10 cellular contexts compared by ENCODE assay signal in the genomic region with DNA sequence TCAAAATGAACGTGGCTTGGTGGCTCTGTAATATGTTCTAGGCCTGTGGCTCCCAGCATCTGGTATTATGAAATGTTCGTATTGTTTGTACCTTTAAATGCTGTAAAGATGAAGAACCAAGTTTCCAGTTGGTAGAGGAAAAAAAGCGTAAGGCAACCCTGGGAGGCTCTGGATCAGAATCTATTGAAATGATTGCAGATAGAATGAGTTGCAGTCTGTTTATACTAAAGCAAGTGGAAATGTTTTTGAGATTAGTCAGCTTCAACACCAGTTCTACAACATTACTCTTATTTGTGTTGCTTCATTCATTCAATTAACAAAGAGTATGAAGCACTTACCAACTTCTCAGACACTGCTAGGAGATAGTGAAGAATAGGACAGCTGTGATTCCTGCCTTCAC. TPM values are rescaled to one million over a fixed set of nuclear protein-coding genes. Genes with fewer than 3 reads are reported as not detected.
DNase-seq lines count a peak whose midpoint lies in the region; FAIRE-seq and TF ChIP-seq lines count a peak whose summit lies in the region.
"Had no signal": no experiment of that assay in that cellular context is flagged by ENCODE, and none has a peak within 500 bp of the region (broad histone marks: within the 10 kb centered on the region; RNA-seq: fewer than 3 reads in every experiment).

No MANE protein-coding gene starts in this region.

- DNase-seq in A673 (ENCODE audit: low spot score), result peak; percentile 1
- peak; percentile 69 for DNase-seq in HFFc6
- DNase-seq in cardiac fibroblast (ENCODE audit: low read depth in 2 of 2), result peak; percentile 75 to 84
- DNase-seq in urothelium cell line (ENCODE audit: low spot score), result no peak
- DNase-seq in H7, result no peak
- no peak for DNase-seq in NCI-H2029 treated with DMSO at 0.1 percent for 48 hours (lab: John Stamatoyannopoulos, UW)
- no peak for DNase-seq in NCI-H2171 (lab: John Stamatoyannopoulos, UW)
- DNase-seq: GDM1, NCI-H187 had no signal

- H3K4me3 ChIP-seq in A673 (ENCODE audit: low read depth, low read length, poor library complexity, severe bottlenecking) (no peak overlapping the region), cardiac fibroblast (replicated peaks in 1 of 2; ENCODE audit: low read depth in 2 of 2, low read length in 2 of 2) (no peak overlapping the region), mucosa of stomach (ENCODE audit: low read length) (no peak overlapping the region), H7 (ENCODE audit: insufficient read depth, low read depth, low read length) (no peak overlapping the region)

- POLR2A ChIA-PET in A673 (lab: Charles Lee; ENCODE audit: low non-redundant PET), result no interaction called here

- CTCF ChIA-PET in A673 (lab: Charles Lee), result no interaction called here

- H3K9ac ChIP-seq in mucosa of stomach (ENCODE audit: low read length), result peak overlapping the region; percentile 10

- peak overlapping the region; percentile 63 for H3K27ac Mint-ChIP-seq in HFFc6

- TF ChIP-seq CTCF in A673 (conservative IDR thresholded peaks at IDR 0.05; ENCODE audit: low read depth, low read length) (no peak), HFFc6 (IDR thresholded peaks at IDR 0.05) (no peak), cardiac fibroblast (IDR thresholded peaks at IDR 0.05; ENCODE audit: low read depth, low read length) (no peak)

- no TSS peak for BruUV-seq in A673 (replicated peaks; lab: Mats Ljungman, UMichigan)

- H3K9me3 ChIP-seq in A673 (ENCODE audit: low read depth, low read length, poor library complexity, severe bottlenecking), result no peaks in the 10 kb centered on the region
- H3K9me3 ChIP-seq in mucosa of stomach (ENCODE audit: control insufficient read depth, low read length), result no peaks in the 10 kb centered on the region

- peaks cover 25% of the 10 kb centered on the region for H3K36me3 Mint-ChIP-seq in HFFc6 (ENCODE audit: low read depth)

- H3K4me1 Mint-ChIP-seq in HFFc6 (ENCODE audit: low read depth), result peaks cover 82% of the 10 kb centered on the region

- intact Hi-C loops in A673 (cut with micrococcal nuclease; ENCODE audit: unreplicated experiment), result no loop called here

- H3K27me3 ChIP-seq in A673 (replicated peaks; ENCODE audit: insufficient read depth, low read depth, low read length, poor library complexity) (no peaks in the 10 kb centered on the region), mucosa of stomach (ENCODE audit: control insufficient read depth, insufficient read depth, low read length) (no peaks in the 10 kb centered on the region), H7 (ENCODE audit: control insufficient read depth, insufficient read depth, low read length) (no peaks in the 10 kb centered on the region)

- H3K4me1 ChIP-seq in A673 (ENCODE audit: insufficient read depth, low read length, poor library complexity, severe bottlenecking), result peaks cover 12% of the 10 kb centered on the region
- H3K4me1 ChIP-seq in mucosa of stomach (ENCODE audit: control insufficient read depth, insufficient read depth, low read length), result peaks cover 45% of the 10 kb centered on the region

- no peaks in the 10 kb centered on the region for H3K9me3 Mint-ChIP-seq in HFFc6

- no peak for FAIRE-seq in urothelium cell line (lab: Jason Lieb, UNC)

- H3K4me3 Mint-ChIP-seq in HFFc6, result peak overlapping the region; percentile 56

- peaks cover 1% of the 10 kb centered on the region; the same call in 1 of the 2 replicates for H3K27me3 Mint-ChIP-seq in HFFc6 (ENCODE audit: insufficient read depth)

- no peaks in the 10 kb centered on the region for H3K36me3 ChIP-seq in A673 (ENCODE audit: insufficient read depth, low read length, poor library complexity, severe bottlenecking)
- no peaks in the 10 kb centered on the region for H3K36me3 ChIP-seq in mucosa of stomach (ENCODE audit: control insufficient read depth, insufficient read depth, low read length)
- no peaks in the 10 kb centered on the region for H3K36me3 ChIP-seq in H7 (replicated peaks; ENCODE audit: control insufficient read depth, insufficient read depth, low read length)

- no peak overlapping the region for H3K27ac ChIP-seq in A673 (ENCODE audit: low read depth, low read length, poor library complexity, severe bottlenecking)

RNA-seq across cellular contexts. Expression of gene ARL6IP5, which starts 5.3 kb away (rescaled TPM):
- total RNA-seq in A673 (2021), result 23.9 and 28.2 TPM in 2 replicates
- 100 to 1,000 TPM; 108 to 132 (median 119) TPM for total RNA-seq in HFFc6 (2021; fragmentation: NEBNext Ultra II Directional; extraction: Animal tissue kit (Norgen Biotek cat#: 25700))
- 19.0 and 20.9 TPM in 2 replicates for total RNA-seq in H7 (2014; rRNA removed; shearing (Covaris generic))

RNA-seq across cellular contexts. Expression of gene UBA3, which starts 9.9 kb away (rescaled TPM):
- 40.5 and 55.0 TPM in 2 replicates for total RNA-seq in A673 (2021)
- total RNA-seq in HFFc6 (2021; fragmentation: NEBNext Ultra II Directional; extraction: Animal tissue kit (Norgen Biotek cat#: 25700)), result 10 to 100 TPM; 62.1 to 75.4 (median 63.6) TPM
- 81.2 and 94.7 TPM in 2 replicates for total RNA-seq in H7 (2014; rRNA removed; shearing (Covaris generic))

RNA-seq across cellular contexts. Expression of gene LMOD3, which starts 32.4 kb away (rescaled TPM):
- total RNA-seq in A673 (2021), result not detected in 2 replicates
- not detected for total RNA-seq in HFFc6 (2021; fragmentation: NEBNext Ultra II Directional; extraction: Animal tissue kit (Norgen Biotek cat#: 25700))
- not detected in 2 replicates for total RNA-seq in H7 (2014; rRNA removed; shearing (Covaris generic))

RNA-seq across cellular contexts. Expression of gene TMF1, which starts 37.9 kb away (rescaled TPM):
- 12.4 and 14.2 TPM in 2 replicates for total RNA-seq in A673 (2021)
- 10 to 100 TPM; 43.7 to 46.9 (median 45.2) TPM for total RNA-seq in HFFc6 (2021; fragmentation: NEBNext Ultra II Directional; extraction: Animal tissue kit (Norgen Biotek cat#: 25700))
- 8.9 and 15.3 TPM in 2 replicates for total RNA-seq in H7 (2014; rRNA removed; shearing (Covaris generic))

Comparison
In these comparisons a context has a peak if more than half of its experiments do, and no peak if none do; other contexts are left out.
1. DNase-seq: peak in A673 (single experiment), HFFc6 (single experiment) and cardiac fibroblast (2 of 2); none in urothelium cell line (single experiment), H7 (single experiment), NCI-H2029 treated with DMSO at 0.1 percent for 48 hours (single experiment) and NCI-H2171 (single experiment).